ENCODE assay signal across 27 cellular contexts in the genomic region with DNA sequence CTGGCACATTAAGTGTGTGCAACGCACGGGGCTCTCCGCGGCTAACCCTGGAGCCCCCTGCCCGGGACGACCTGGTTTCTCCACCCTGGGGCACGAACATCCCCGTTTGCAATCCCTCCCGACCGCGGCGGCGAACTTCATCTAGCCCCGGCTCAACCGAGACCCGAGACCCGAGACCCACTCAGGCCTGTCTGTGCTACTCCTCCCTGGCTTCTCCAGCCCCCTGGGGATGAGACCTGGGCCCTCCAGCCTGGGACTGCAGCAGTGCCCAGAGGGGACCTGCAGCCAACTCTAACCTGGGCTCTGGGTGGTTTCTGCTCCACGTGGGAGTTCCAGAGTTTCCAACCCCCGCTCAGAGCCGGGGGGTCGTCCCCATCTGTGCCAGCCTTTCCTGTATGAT.
"Had no signal": no experiment of that assay in that cellular context is flagged by ENCODE, and none has a peak within 500 bp of the region (broad histone marks: within the 10 kb centered on the region; RNA-seq: fewer than 3 reads in every experiment).

No MANE protein-coding gene starts in this region.

- H3K27ac Mint-ChIP-seq: activated CD4-positive, alpha-beta T cell treated with anti-CD3 and anti-CD28 coated beads for 36 hours; activated CD8-positive, alpha-beta T cell treated with anti-CD3 and anti-CD28 coated beads for 36 hours; activated naive CD4-positive, alpha-beta T cell treated with anti-CD3 and anti-CD28 coated beads, Interleukin-2, amount 10 ng/mL, durations not matched to agents 7 days and 5 days; activated naive CD8-positive, alpha-beta T cell treated with anti-CD3 and anti-CD28 coated beads for 36 hours; activated T-cell treated with anti-CD3 and anti-CD28 coated beads, Interleukin-2, amount 50 U/mL, for 72 hours; activated T-helper 2 cell treated with anti-CD3 and anti-CD28 coated beads, Interferon-gamma antibody, Interleukin-2, Interleukin-4, amounts not matched to agents 10 μg/mL and 5 μg/mL and 100 μg/mL, durations not matched to agents 14 hours and 24 hours and 36 hours; WTC11 had no signal

- H3K4me3 ChIP-seq: cardiac muscle cell, SJCRH30 had no signal

- ATAC-seq: activated CD4-positive, alpha-beta T cell treated with anti-CD3 and anti-CD28 coated beads for 36 hours; activated CD8-positive, alpha-beta T cell treated with anti-CD3 and anti-CD28 coated beads for 36 hours; activated T-cell treated with anti-CD3 and anti-CD28 coated beads, Interleukin-2, amount 50 U/mL, for 72 hours; Panc1; WTC11 had no signal

- H3K4me3 Mint-ChIP-seq: activated CD4-positive, alpha-beta T cell treated with anti-CD3 and anti-CD28 coated beads for 36 hours; activated CD8-positive, alpha-beta T cell treated with anti-CD3 and anti-CD28 coated beads for 36 hours; activated naive CD4-positive, alpha-beta T cell treated with anti-CD3 and anti-CD28 coated beads, Interleukin-2, amount 10 ng/mL, durations not matched to agents 7 days and 5 days; activated naive CD8-positive, alpha-beta T cell treated with anti-CD3 and anti-CD28 coated beads for 36 hours; activated T-cell treated with anti-CD3 and anti-CD28 coated beads, Interleukin-2, amount 50 U/mL, for 72 hours; WTC11 had no signal

- H3K27me3 ChIP-seq: brain microvascular endothelial cell, cardiac muscle cell, SJCRH30 had no signal

- H3K4me1 Mint-ChIP-seq: activated CD4-positive, alpha-beta T cell treated with anti-CD3 and anti-CD28 coated beads for 36 hours; activated naive CD4-positive, alpha-beta T cell treated with anti-CD3 and anti-CD28 coated beads, Interleukin-2, amount 10 ng/mL, durations not matched to agents 7 days and 5 days; activated naive CD8-positive, alpha-beta T cell treated with anti-CD3 and anti-CD28 coated beads for 36 hours; WTC11 had no signal

- H3K9me3 ChIP-seq: SJCRH30, SK-N-SH had no signal

- H3K36me3 ChIP-seq: SJCRH30 had no signal

- H3K27ac ChIP-seq: brain microvascular endothelial cell, cardiac muscle cell, SJCRH30 had no signal

- H3K27me3 Mint-ChIP-seq: activated CD4-positive, alpha-beta T cell treated with anti-CD3 and anti-CD28 coated beads for 36 hours; activated CD8-positive, alpha-beta T cell treated with anti-CD3 and anti-CD28 coated beads for 36 hours; activated naive CD4-positive, alpha-beta T cell treated with anti-CD3 and anti-CD28 coated beads, Interleukin-2, amount 10 ng/mL, durations not matched to agents 7 days and 5 days; activated naive CD8-positive, alpha-beta T cell treated with anti-CD3 and anti-CD28 coated beads for 36 hours had no signal

- DNase-seq: activated CD4-positive, alpha-beta T cell treated with anti-CD3 and anti-CD28 coated beads for 36 hours; activated CD8-positive, alpha-beta memory T cell treated with anti-CD3 and anti-CD28 coated beads, Interleukin-2, amount 50 U/mL, for 4 hours; activated CD8-positive, alpha-beta T cell treated with anti-CD3 and anti-CD28 coated beads for 36 hours; activated gamma-delta T cell treated with Interleukin-2 at 50 U/mL for 16 hours; activated naive CD4-positive, alpha-beta T cell treated with anti-CD3 and anti-CD28 coated beads, Interleukin-2, amount 10 ng/mL, durations not matched to agents 7 days and 5 days; activated naive CD8-positive, alpha-beta T cell treated with anti-CD3 and anti-CD28 coated beads for 36 hours; activated T-cell treated with anti-CD3 and anti-CD28 coated beads, Interleukin-2, amount 50 U/mL, for 72 hours; brain microvascular endothelial cell; Kasumi-1; KBM-7; NCI-H1105 treated with DMSO at 0.1 percent for 48 hours; NCI-H1436 treated with DMSO at 0.1 percent for 48 hours; NCI-H187; NCI-H2081; NCI-H510A treated with DMSO at 0.1 percent for 48 hours; NCI-H69; NK-92 treated with Interleukin-12 subunit alpha and Interleukin-12 subunit beta, amount 100 ng/mL, for 24 hours; OCI-M1; RPMI8226; SJCRH30; T-helper 1 cell; T-helper 9 cell had no signal
